In the genomic region with DNA sequence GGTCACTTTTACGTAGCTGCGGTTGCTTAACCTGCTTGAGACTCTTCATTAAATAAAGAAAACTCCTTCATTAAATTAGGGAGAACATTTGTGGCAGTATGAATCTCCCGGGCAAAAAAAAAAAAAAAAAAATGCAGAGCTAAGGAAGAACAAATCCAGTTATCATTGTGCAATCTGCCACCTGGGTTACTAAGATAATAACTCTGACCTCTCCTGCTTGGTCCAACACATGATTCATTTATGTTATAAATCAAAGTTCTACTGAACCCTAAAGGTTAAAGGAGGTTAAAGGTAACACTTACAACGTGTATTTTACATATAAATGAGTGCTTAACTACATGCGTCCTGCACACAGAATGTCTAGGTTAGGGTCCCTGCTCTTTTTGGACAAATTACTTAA, we compare ENCODE assay signal across 20 cellular contexts. TPM values are rescaled to one million over a fixed set of nuclear protein-coding genes. Genes with fewer than 3 reads are reported as not detected.
DNase-seq lines count a peak whose midpoint lies in the region; ATAC-seq and TF ChIP-seq lines count a peak whose summit lies in the region.
"Had no signal": no experiment of that assay in that cellular context is flagged by ENCODE, and none has a peak within 500 bp of the region (broad histone marks: within the 10 kb centered on the region; RNA-seq: fewer than 3 reads in every experiment).

No MANE protein-coding gene starts in this region.

- H2AFZ ChIP-seq in GM23248 = no peak overlapping the region

- no peaks in the 10 kb centered on the region for H3K79me2 ChIP-seq in GM23248 (ENCODE audit: insufficient read depth)

- H3K9ac ChIP-seq in GM23248 (no peak overlapping the region), SK-N-MC (ENCODE audit: insufficient read length) (no peak overlapping the region)

- 58 to 66% methylated on average over 5 of the region's 5 CpGs for WGBS in GM23248 (ENCODE audit: low coverage in 1 of 2, low lambda C conversion rate in 2 of 2, missing lambda C conversion rate in 2 of 2), 2 experiments
- 50 to 59% methylated on average over 5 of the region's 5 CpGs for WGBS in tibial nerve, 2 donors

- no peaks in the 10 kb centered on the region for H4K20me1 ChIP-seq in GM23248 (ENCODE audit: insufficient read depth)

- peak; percentile 27 for DNase-seq in GM23248
- no peak for DNase-seq in SK-N-MC (ENCODE audit: low read depth, low spot score)
- DNase-seq in glutamatergic neuron = no peak
- no peak for DNase-seq in stimulated activated effector memory CD8-positive, alpha-beta T cell treated with anti-CD3 and anti-CD28 coated beads, Interleukin-12 subunit alpha, Interleukin-12 subunit beta, amount 100 ng/mL, for 72 hours (ENCODE audit: low spot score in 2 of 2)
- no peak for DNase-seq in Ammon's horn (ENCODE audit: low spot score)
- no peak for DNase-seq in stimulated activated CD4-positive, alpha-beta T cell treated with anti-CD3 and anti-CD28 coated beads, Interleukin-2, amount 100 ng/mL, for 24 hours
- no peak for DNase-seq in iPS-NIHi7 (ENCODE audit: extremely low spot score)
- DNase-seq in tibial nerve (ENCODE audit: low spot score in 2 of 2) = no peak
- DNase-seq: activated CD8-positive, alpha-beta memory T cell treated with anti-CD3 and anti-CD28 coated beads for 24 hours; activated naive CD4-positive, alpha-beta T cell treated with anti-CD3 and anti-CD28 coated beads, Interleukin-2, amount 50 U/mL, for 16 hours; activated T-cell treated with anti-CD3 and anti-CD28 coated beads, Interleukin-2, amount 50 U/mL, for 4 hours; DMS79 treated with DMSO at 0.1 percent for 48 hours; NCI-H1436 treated with DMSO at 0.1 percent for 48 hours; NCI-H526 treated with DMSO at 0.1 percent for 48 hours; ovary; right cardiac atrium; SHP77 treated with DMSO at 0.1 percent for 48 hours; testis had no signal

- TF ChIP-seq EP300 in tibial nerve (IDR thresholded peaks at IDR 0.05) = no peak

- no peak overlapping the region for H3K27ac Mint-ChIP-seq in glutamatergic neuron (ENCODE audit: unreplicated experiment)
- H3K27ac Mint-ChIP-seq in stimulated activated effector memory CD8-positive, alpha-beta T cell treated with anti-CD3 and anti-CD28 coated beads, Interleukin-12 subunit alpha, Interleukin-12 subunit beta, amount 100 ng/mL, for 72 hours = peak overlapping the region; percentile 68

- no peak for TF ChIP-seq CTCF in glutamatergic neuron (IDR thresholded peaks at IDR 0.05; ENCODE audit: partially characterized antibody, unreplicated experiment)
- no peak for TF ChIP-seq CTCF in tibial nerve (IDR thresholded peaks at IDR 0.05)

- H3K4me2 ChIP-seq in GM23248 (ENCODE audit: unreplicated experiment) = peak overlapping the region; percentile 5

- ATAC-seq in stimulated activated effector memory CD8-positive, alpha-beta T cell treated with anti-CD3 and anti-CD28 coated beads, Interleukin-12 subunit alpha, Interleukin-12 subunit beta, amount 100 ng/mL, for 72 hours = no peak
- ATAC-seq: activated T-cell treated with anti-CD3 and anti-CD28 coated beads, Interleukin-2, amount 50 U/mL, for 4 hours; right cardiac atrium had no signal

- H3K4me1 Mint-ChIP-seq in glutamatergic neuron (ENCODE audit: low read depth, unreplicated experiment) = peaks cover 49% of the 10 kb centered on the region
- peaks cover 42% of the 10 kb centered on the region for H3K4me1 Mint-ChIP-seq in stimulated activated effector memory CD8-positive, alpha-beta T cell treated with anti-CD3 and anti-CD28 coated beads, Interleukin-12 subunit alpha, Interleukin-12 subunit beta, amount 100 ng/mL, for 72 hours

- peak overlapping the region; percentile 47 for H3K4me3 Mint-ChIP-seq in glutamatergic neuron (ENCODE audit: unreplicated experiment)
- H3K4me3 Mint-ChIP-seq in stimulated activated effector memory CD8-positive, alpha-beta T cell treated with anti-CD3 and anti-CD28 coated beads, Interleukin-12 subunit alpha, Interleukin-12 subunit beta, amount 100 ng/mL, for 72 hours = no peak overlapping the region
- H3K4me3 Mint-ChIP-seq: activated T-cell treated with anti-CD3 and anti-CD28 coated beads, Interleukin-2, amount 50 U/mL, for 4 hours had no signal

- H3K27ac ChIP-seq in GM23248 = no peak overlapping the region
- no peak overlapping the region for H3K27ac ChIP-seq in SK-N-MC
- H3K27ac ChIP-seq in tibial nerve = peak overlapping the region in 1 of 4 donors; percentile 28
- H3K27ac ChIP-seq: ovary, testis had no signal

- H3K9me3 ChIP-seq in GM23248 (ENCODE audit: low read depth) = no peaks in the 10 kb centered on the region
- no peaks in the 10 kb centered on the region for H3K9me3 ChIP-seq in SK-N-MC (ENCODE audit: low read depth, low read length)
- no peaks in the 10 kb centered on the region for H3K9me3 ChIP-seq in tibial nerve
- H3K9me3 ChIP-seq: ascending aorta, ovary, testis had no signal

- in situ Hi-C loops in GM23248 (cut with MboI) = no loop called here

- peaks cover 11% of the 10 kb centered on the region for H3K9me3 Mint-ChIP-seq in glutamatergic neuron (ENCODE audit: unreplicated experiment)
- H3K9me3 Mint-ChIP-seq in stimulated activated effector memory CD8-positive, alpha-beta T cell treated with anti-CD3 and anti-CD28 coated beads, Interleukin-12 subunit alpha, Interleukin-12 subunit beta, amount 100 ng/mL, for 72 hours = no peaks in the 10 kb centered on the region
- H3K9me3 Mint-ChIP-seq: activated T-cell treated with anti-CD3 and anti-CD28 coated beads, Interleukin-2, amount 50 U/mL, for 4 hours; T-cell had no signal

- no peaks in the 10 kb centered on the region for H3K27me3 ChIP-seq in GM23248 (replicated peaks; ENCODE audit: insufficient read depth)
- no peaks in the 10 kb centered on the region for H3K27me3 ChIP-seq in tibial nerve
- H3K27me3 ChIP-seq: ascending aorta, ovary, testis had no signal

- no peaks in the 10 kb centered on the region for H3K36me3 Mint-ChIP-seq in glutamatergic neuron (ENCODE audit: unreplicated experiment)
- no peaks in the 10 kb centered on the region for H3K36me3 Mint-ChIP-seq in stimulated activated effector memory CD8-positive, alpha-beta T cell treated with anti-CD3 and anti-CD28 coated beads, Interleukin-12 subunit alpha, Interleukin-12 subunit beta, amount 100 ng/mL, for 72 hours
- H3K36me3 Mint-ChIP-seq: T-cell had no signal

- H3F3A ChIP-seq in GM23248 (ENCODE audit: insufficient read depth) = no peaks in the 10 kb centered on the region

- H3K9me2 ChIP-seq in GM23248 (ENCODE audit: insufficient read depth) = no peaks in the 10 kb centered on the region

- H3K27me3 Mint-ChIP-seq in glutamatergic neuron (ENCODE audit: unreplicated experiment) = peaks cover 7% of the 10 kb centered on the region
- H3K27me3 Mint-ChIP-seq: T-cell had no signal

- peaks cover 36% of the 10 kb centered on the region for H3K4me1 ChIP-seq in GM23248 (ENCODE audit: insufficient read depth)
- H3K4me1 ChIP-seq in tibial nerve = peaks cover 0 to 54% (median 18%) of the 10 kb centered on the region in 4 donors

- no peaks in the 10 kb centered on the region for H3K36me3 ChIP-seq in GM23248 (ENCODE audit: low read depth)
- no peaks in the 10 kb centered on the region for H3K36me3 ChIP-seq in SK-N-MC (ENCODE audit: insufficient read depth, low read length)
- H3K36me3 ChIP-seq in tibial nerve = no peaks in the 10 kb centered on the region
- H3K36me3 ChIP-seq: ascending aorta, ovary had no signal

- TF ChIP-seq POLR2A in tibial nerve (IDR thresholded peaks at IDR 0.05) = no peak

- H3K4me3 ChIP-seq in GM23248 (no peak overlapping the region), SK-N-MC (peak overlapping the region; percentile 25), tibial nerve (no peak overlapping the region)
- H3K4me3 ChIP-seq: ovary, testis had no signal

RNA-seq across cellular contexts. Expression of a gene that starts 4.3 kb away (rescaled TPM):
- 3.2 and 3.9 TPM in 2 replicates for total RNA-seq in GM23248 (2014; rRNA removed; shearing (Covaris generic))
- polyA plus RNA-seq in GM23248 (2016; fragmentation: Nextera tagmentation; extraction: Ambion mirVana) = 3.7 and 4.0 TPM in 2 replicates
- total RNA-seq in glutamatergic neuron (ENCODE audit: unreplicated experiment) (55.7 TPM), tibial nerve (10 to 100 TPM in 1 of 4 donors, 1 to 10 TPM in 3; 3.1 to 10.0 (median 5.6) TPM)

RNA-seq across cellular contexts. Expression of a gene that starts 8.0 kb away (rescaled TPM):
- total RNA-seq in GM23248 (2014; rRNA removed; shearing (Covaris generic)) = 40.5 and 41.4 TPM in 2 replicates
- 67.9 and 74.1 TPM in 2 replicates for polyA plus RNA-seq in GM23248 (2016; fragmentation: Nextera tagmentation; extraction: Ambion mirVana)
- total RNA-seq in glutamatergic neuron (ENCODE audit: unreplicated experiment) (30.2 TPM), tibial nerve (10 to 100 TPM; 16.2 to 31.4 (median 26.1) TPM)
